1 cellular context compared by ENCODE assay signal in the genomic region with DNA sequence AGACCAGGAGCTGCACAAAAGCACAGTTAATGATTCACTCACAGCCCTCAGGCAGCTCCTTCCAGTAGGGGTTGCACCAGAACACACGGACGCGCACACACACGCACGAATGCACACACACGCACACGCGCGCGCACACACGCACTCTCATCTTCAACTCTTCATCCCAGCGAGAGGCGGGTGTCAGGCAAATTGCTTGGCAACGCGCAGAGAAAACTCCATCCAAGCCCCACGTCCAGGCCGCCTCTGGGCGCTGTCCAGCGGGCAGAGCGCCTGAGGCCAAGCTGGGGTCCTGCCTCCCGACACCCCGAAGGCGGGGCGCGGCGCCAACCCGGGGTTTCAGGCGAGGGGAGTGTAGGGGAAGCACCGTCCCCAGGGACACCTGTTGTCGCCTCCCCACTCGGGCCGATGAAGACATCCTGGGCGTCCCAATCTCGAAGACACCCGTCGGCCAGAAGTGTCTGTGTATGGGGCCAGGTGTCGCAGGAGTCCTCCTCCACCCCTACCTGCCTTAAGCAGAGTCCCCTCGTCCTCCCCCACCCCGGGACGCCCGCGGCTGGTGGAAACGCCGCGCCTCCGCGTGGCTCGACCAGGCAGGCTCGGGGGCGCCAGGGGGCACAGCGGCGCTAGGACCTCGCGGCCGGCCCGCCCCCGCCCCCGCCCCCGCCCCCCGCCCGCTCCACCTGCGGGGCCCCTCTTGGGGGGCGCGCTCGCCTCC.
TF ChIP-seq lines count a peak whose summit lies in the region.

No MANE protein-coding gene starts in this region.

TF ChIP-seq in HepG2, 621 proteins besides CTCF, POLR2A, EP300 and RAD21 (continued from another document and continues in another):
- TF ChIP-seq, protein P1, sequence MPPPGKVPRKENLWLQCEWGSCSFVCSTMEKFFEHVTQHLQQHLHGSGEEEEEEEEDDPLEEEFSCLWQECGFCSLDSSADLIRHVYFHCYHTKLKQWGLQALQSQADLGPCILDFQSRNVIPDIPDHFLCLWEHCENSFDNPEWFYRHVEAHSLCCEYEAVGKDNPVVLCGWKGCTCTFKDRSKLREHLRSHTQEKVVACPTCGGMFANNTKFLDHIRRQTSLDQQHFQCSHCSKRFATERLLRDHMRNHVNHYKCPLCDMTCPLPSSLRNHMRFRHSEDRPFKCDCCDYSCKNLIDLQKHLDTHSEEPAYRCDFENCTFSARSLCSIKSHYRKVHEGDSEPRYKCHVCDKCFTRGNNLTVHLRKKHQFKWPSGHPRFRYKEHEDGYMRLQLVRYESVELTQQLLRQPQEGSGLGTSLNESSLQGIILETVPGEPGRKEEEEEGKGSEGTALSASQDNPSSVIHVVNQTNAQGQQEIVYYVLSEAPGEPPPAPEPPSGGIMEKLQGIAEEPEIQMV (CRISPR knock-in tag; IDR thresholded peaks at IDR 0.05; ENCODE audit: low read depth) = no peak
- 0 out of 2 replicates have a peak, but pooled peaks have one; percentile 49 for TF ChIP-seq ZNF580 (CRISPR knock-in tag; IDR thresholded peaks at IDR 0.05; ENCODE audit: borderline replicate concordance, low read depth)
- TF ChIP-seq ZNF720 (CRISPR knock-in tag; IDR thresholded peaks at IDR 0.05) = no peak
- TF ChIP-seq SMAD1 (CRISPR knock-in tag; IDR thresholded peaks at IDR 0.05; ENCODE audit: borderline replicate concordance, low read depth) = no peak
- peak; percentile 37; the same call in 1 of the 2 replicates for TF ChIP-seq HDAC2 (CRISPR knock-in tag; IDR thresholded peaks at IDR 0.05)
- no peak for TF ChIP-seq GATAD1 (CRISPR knock-in tag; IDR thresholded peaks at IDR 0.05)
- no peak for TF ChIP-seq AKNA (CRISPR knock-in tag; IDR thresholded peaks at IDR 0.05; ENCODE audit: borderline replicate concordance)
- peak; percentile 39; the same call in 1 of the 2 replicates for TF ChIP-seq SALL2 (CRISPR knock-in tag; IDR thresholded peaks at IDR 0.05)
- TF ChIP-seq ZNF260 (CRISPR knock-in tag; IDR thresholded peaks at IDR 0.05; ENCODE audit: borderline replicate concordance, low read depth) = no peak
- peak; percentile 41; the same call in 1 of the 2 replicates for TF ChIP-seq CSRNP1 (CRISPR knock-in tag; IDR thresholded peaks at IDR 0.05)
- TF ChIP-seq DPF2 (CRISPR knock-in tag; IDR thresholded peaks at IDR 0.05; ENCODE audit: borderline replicate concordance, low read depth) = no peak
- TF ChIP-seq, protein P2, sequence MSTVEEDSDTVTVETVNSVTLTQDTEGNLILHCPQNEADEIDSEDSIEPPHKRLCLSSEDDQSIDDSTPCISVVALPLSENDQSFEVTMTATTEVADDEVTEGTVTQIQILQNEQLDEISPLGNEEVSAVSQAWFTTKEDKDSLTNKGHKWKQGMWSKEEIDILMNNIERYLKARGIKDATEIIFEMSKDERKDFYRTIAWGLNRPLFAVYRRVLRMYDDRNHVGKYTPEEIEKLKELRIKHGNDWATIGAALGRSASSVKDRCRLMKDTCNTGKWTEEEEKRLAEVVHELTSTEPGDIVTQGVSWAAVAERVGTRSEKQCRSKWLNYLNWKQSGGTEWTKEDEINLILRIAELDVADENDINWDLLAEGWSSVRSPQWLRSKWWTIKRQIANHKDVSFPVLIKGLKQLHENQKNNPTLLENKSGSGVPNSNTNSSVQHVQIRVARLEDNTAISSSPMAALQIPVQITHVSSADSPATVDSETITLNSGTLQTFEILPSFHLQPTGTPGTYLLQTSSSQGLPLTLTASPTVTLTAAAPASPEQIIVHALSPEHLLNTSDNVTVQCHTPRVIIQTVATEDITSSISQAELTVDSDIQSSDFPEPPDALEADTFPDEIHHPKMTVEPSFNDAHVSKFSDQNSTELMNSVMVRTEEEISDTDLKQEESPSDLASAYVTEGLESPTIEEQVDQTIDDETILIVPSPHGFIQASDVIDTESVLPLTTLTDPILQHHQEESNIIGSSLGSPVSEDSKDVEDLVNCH (CRISPR knock-in tag; IDR thresholded peaks at IDR 0.05) = no peak
- no peak for TF ChIP-seq RNF2 (conservative IDR thresholded peaks at IDR 0.05; ENCODE audit: low read depth)
- TF ChIP-seq AGO2 (optimal IDR thresholded peaks at IDR 0.05; ENCODE audit: low read depth, low read length) = peak; percentile 38
- TF ChIP-seq, protein P3, sequence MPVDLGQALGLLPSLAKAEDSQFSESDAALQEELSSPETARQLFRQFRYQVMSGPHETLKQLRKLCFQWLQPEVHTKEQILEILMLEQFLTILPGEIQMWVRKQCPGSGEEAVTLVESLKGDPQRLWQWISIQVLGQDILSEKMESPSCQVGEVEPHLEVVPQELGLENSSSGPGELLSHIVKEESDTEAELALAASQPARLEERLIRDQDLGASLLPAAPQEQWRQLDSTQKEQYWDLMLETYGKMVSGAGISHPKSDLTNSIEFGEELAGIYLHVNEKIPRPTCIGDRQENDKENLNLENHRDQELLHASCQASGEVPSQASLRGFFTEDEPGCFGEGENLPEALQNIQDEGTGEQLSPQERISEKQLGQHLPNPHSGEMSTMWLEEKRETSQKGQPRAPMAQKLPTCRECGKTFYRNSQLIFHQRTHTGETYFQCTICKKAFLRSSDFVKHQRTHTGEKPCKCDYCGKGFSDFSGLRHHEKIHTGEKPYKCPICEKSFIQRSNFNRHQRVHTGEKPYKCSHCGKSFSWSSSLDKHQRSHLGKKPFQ (CRISPR knock-in tag; IDR thresholded peaks at IDR 0.05; ENCODE audit: insufficient replicate concordance) = peak; percentile 44
- 0 out of 2 replicates have a peak, but pooled peaks have one; percentile 16 for TF ChIP-seq AKAP8 (CRISPR knock-in tag; IDR thresholded peaks at IDR 0.05)
- peak; percentile 12 for TF ChIP-seq HNRNPK (IDR thresholded peaks at IDR 0.05; ENCODE audit: low read depth, low read length, poor library complexity, severe bottlenecking)
- 0 out of 2 replicates have a peak, but pooled peaks have one; percentile 39 for TF ChIP-seq KAT7 (CRISPR knock-in tag; IDR thresholded peaks at IDR 0.05; ENCODE audit: borderline replicate concordance)
- TF ChIP-seq ZNF629 (CRISPR knock-in tag; conservative IDR thresholded peaks at IDR 0.05) = no peak
- TF ChIP-seq ZNF207 (IDR thresholded peaks at IDR 0.05; ENCODE audit: borderline replicate concordance) = no peak
- TF ChIP-seq AFF4 (CRISPR knock-in tag; IDR thresholded peaks at IDR 0.05) = no peak
- peak; percentile 67; the same call in 1 of the 2 replicates for TF ChIP-seq ATAD3A (CRISPR knock-in tag; IDR thresholded peaks at IDR 0.05)
- TF ChIP-seq SRSF9 (IDR thresholded peaks at IDR 0.05; ENCODE audit: borderline replicate concordance, insufficient read depth, low read depth, low read length, poor library complexity, severe bottlenecking) = no peak
- TF ChIP-seq CENPT (CRISPR knock-in tag; IDR thresholded peaks at IDR 0.05; ENCODE audit: low read depth) = no peak
- TF ChIP-seq, protein P4, sequence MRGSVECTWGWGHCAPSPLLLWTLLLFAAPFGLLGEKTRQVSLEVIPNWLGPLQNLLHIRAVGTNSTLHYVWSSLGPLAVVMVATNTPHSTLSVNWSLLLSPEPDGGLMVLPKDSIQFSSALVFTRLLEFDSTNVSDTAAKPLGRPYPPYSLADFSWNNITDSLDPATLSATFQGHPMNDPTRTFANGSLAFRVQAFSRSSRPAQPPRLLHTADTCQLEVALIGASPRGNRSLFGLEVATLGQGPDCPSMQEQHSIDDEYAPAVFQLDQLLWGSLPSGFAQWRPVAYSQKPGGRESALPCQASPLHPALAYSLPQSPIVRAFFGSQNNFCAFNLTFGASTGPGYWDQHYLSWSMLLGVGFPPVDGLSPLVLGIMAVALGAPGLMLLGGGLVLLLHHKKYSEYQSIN (CRISPR knock-in tag; IDR thresholded peaks at IDR 0.05; ENCODE audit: borderline replicate concordance) = no peak
- no peak; the same call in 1 of the 2 replicates for TF ChIP-seq ZNF816 (CRISPR knock-in tag; IDR thresholded peaks at IDR 0.05; ENCODE audit: borderline replicate concordance)
- TF ChIP-seq, protein P5, sequence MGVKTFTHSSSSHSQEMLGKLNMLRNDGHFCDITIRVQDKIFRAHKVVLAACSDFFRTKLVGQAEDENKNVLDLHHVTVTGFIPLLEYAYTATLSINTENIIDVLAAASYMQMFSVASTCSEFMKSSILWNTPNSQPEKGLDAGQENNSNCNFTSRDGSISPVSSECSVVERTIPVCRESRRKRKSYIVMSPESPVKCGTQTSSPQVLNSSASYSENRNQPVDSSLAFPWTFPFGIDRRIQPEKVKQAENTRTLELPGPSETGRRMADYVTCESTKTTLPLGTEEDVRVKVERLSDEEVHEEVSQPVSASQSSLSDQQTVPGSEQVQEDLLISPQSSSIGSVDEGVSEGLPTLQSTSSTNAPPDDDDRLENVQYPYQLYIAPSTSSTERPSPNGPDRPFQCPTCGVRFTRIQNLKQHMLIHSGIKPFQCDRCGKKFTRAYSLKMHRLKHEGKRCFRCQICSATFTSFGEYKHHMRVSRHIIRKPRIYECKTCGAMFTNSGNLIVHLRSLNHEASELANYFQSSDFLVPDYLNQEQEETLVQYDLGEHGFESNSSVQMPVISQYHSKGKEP (CRISPR knock-in tag; IDR thresholded peaks at IDR 0.05) = no peak
- peak; percentile 24 for TF ChIP-seq SPEN (CRISPR knock-in tag; IDR thresholded peaks at IDR 0.05; ENCODE audit: low read depth)
